ENCODE assay signal across 9 cellular contexts in the genomic region with DNA sequence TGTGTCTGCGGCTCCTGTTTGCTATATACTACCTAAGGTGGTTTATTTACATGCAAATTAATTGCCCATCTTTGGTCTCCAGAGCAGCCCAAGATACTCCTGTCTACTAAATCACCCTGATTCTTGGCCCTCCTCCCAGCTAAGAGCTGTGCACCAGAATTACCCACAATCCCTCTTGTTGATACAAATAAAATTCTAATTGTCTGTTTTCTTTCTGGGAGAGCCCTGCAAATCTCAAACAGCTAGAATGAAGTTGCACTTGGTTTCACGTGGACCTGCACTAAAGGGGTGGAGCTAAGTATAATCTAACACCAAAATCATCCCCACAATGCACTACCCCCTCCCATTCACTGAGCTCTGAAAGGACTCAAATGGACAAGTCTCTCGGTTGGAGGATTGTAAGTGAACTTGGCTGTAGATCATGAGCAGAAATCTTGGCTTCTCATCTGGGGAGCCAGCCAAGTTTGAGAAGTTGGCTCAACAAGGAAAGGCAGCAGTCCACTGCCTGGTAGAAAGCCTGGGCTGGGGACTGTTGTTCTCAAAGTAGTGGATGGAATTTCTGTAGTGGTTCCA.
DNase-seq lines count a peak whose midpoint lies in the region; ATAC-seq and TF ChIP-seq lines count a peak whose summit lies in the region.
"Had no signal": no experiment of that assay in that cellular context is flagged by ENCODE, and none has a peak within 500 bp of the region (broad histone marks: within the 10 kb centered on the region; RNA-seq: fewer than 3 reads in every experiment).

No MANE protein-coding gene starts in this region.

- H3K4me3 Mint-ChIP-seq in effector memory CD8-positive, alpha-beta T cell = peak overlapping the region; percentile 40 to 57
- peak overlapping the region in 2 of 3 experiments; percentile 58 to 73 for H3K4me3 Mint-ChIP-seq in nephron

- no peak for TF ChIP-seq CTCF in AG09319 (IDR thresholded peaks at IDR 0.05; ENCODE audit: low read depth, low read length)
- TF ChIP-seq CTCF in nephron (IDR thresholded peaks at IDR 0.05; ENCODE audit: unreplicated experiment in 3 of 3) = no peak

- H3K9me3 Mint-ChIP-seq in effector memory CD8-positive, alpha-beta T cell = no peaks in the 10 kb centered on the region
- no peaks in the 10 kb centered on the region for H3K9me3 Mint-ChIP-seq in nephron

- H3K36me3 Mint-ChIP-seq in effector memory CD8-positive, alpha-beta T cell (ENCODE audit: insufficient read depth) = peaks cover 66% of the 10 kb centered on the region
- peaks cover 46% of the 10 kb centered on the region for H3K36me3 Mint-ChIP-seq in nephron (ENCODE audit: low read depth)

- peak; percentile 51 for DNase-seq in AG09319 (ENCODE audit: extremely low read depth, low read depth)
- peak; percentile 48 for DNase-seq in NCI-H1105 (lab: John Stamatoyannopoulos, UW)
- DNase-seq in effector memory CD8-positive, alpha-beta T cell = no peak
- no peak for DNase-seq in stimulated activated CD4-positive, alpha-beta T cell treated with anti-CD3 and anti-CD28 coated beads, Interleukin-4, amount 100 ng/mL, for 24 hours
- DNase-seq in T1000 (lab: John Stamatoyannopoulos, UW) = no peak
- DNase-seq: Karpas-422 had no signal

- no peaks in the 10 kb centered on the region for H3K27me3 Mint-ChIP-seq in effector memory CD8-positive, alpha-beta T cell
- H3K27me3 Mint-ChIP-seq in nephron (ENCODE audit: low read depth) = no peaks in the 10 kb centered on the region

- peak overlapping the region in 1 of 2 donors; percentile 62 for H3K27ac Mint-ChIP-seq in effector memory CD8-positive, alpha-beta T cell
- H3K27ac Mint-ChIP-seq in nephron = peak overlapping the region; percentile 86 to 98 (median 91)

- H3K4me1 Mint-ChIP-seq in effector memory CD8-positive, alpha-beta T cell (ENCODE audit: low read depth in 2 of 2) = peaks cover 44 to 75% of the 10 kb centered on the region in 2 donors
- peaks cover 37% of the 10 kb centered on the region for H3K4me1 Mint-ChIP-seq in nephron

- no peak for ATAC-seq in effector memory CD8-positive, alpha-beta T cell (replicated peaks)
- ATAC-seq in GM19035 (IDR thresholded peaks at IDR 0.05; ENCODE audit: unreplicated experiment) (no peak), HG03378 (IDR thresholded peaks at IDR 0.05; ENCODE audit: unreplicated experiment) (no peak)

Comparison
In these comparisons a context has a peak if more than half of its experiments do, and no peak if none do; other contexts are left out.
1. DNase-seq: peak in AG09319 (single experiment) and NCI-H1105 (single experiment); none in effector memory CD8-positive, alpha-beta T cell (0 of 3), stimulated activated CD4-positive, alpha-beta T cell treated with anti-CD3 and anti-CD28 coated beads, Interleukin-4, amount 100 ng/mL, for 24 hours (single experiment) and T1000 (single experiment).